In genomic region chr1:230441183-230441582, GRCh38 we compare ENCODE assay signal across 8 cellular contexts. TPM values are rescaled to one million over a fixed set of nuclear protein-coding genes. Genes with fewer than 3 reads are reported as not detected.
"Had no signal": no experiment of that assay in that cellular context is flagged by ENCODE, and none has a peak within 500 bp of the region (broad histone marks: within the 10 kb centered on the region; RNA-seq: fewer than 3 reads in every experiment).

No MANE protein-coding gene starts in this region.

- DNase-seq: GDM1, GF-D8 had no signal

- FAIRE-seq: G401.6, GM12878, GM12891, GM12892, GM18507, GM19239 had no signal

- H3K4me3 ChIP-seq: GM12878 had no signal

- ATAC-seq: GM12878 had no signal

RNA-seq across cellular contexts. Expression of gene PGBD5, which starts 15.1 kb away (rescaled TPM):
- polyA plus RNA-seq: GM12878 had no signal
